ENCODE assay signal across 26 cellular contexts in the genomic region with DNA sequence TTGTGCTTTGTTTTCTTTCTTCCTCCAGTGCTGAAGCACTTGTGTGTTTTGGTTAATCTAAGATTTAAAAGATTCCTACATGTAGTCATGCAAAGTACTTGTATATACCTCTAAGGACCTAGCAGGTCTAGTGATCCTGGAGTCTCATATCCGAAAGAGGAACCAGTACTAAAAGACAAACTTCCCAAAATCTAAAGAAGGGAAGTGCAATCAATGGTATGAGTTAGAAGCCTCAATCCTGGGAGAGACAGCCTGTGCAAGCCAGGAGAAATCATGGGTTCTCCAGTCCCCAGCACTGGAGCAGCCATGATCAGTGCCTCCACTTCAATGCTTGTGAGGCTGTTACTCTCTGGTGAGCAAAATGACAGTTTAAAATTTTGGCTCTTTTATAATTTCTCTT.
DNase-seq lines count a peak whose midpoint lies in the region; ATAC-seq, FAIRE-seq and TF ChIP-seq lines count a peak whose summit lies in the region.
"Had no signal": no experiment of that assay in that cellular context is flagged by ENCODE, and none has a peak within 500 bp of the region (broad histone marks: within the 10 kb centered on the region; RNA-seq: fewer than 3 reads in every experiment).

No MANE protein-coding gene starts in this region.

- peak overlapping the region; percentile 14 for H3K27ac Mint-ChIP-seq in activated naive CD8-positive, alpha-beta T cell treated with anti-CD3 and anti-CD28 coated beads, Interleukin-2, amount 50 U/mL, for 24 hours
- H3K27ac Mint-ChIP-seq in activated naive CD8-positive, alpha-beta T cell treated with anti-CD3 and anti-CD28 coated beads for 36 hours: no peak overlapping the region
- H3K27ac Mint-ChIP-seq: CD4-positive, alpha-beta memory T cell had no signal

- H4K20me1 ChIP-seq in H1 (replicated peaks in 1 of 2; ENCODE audit: control insufficient read depth in 1 of 2, insufficient read depth in 2 of 2, low read length in 2 of 2): no peaks in the 10 kb centered on the region
- H4K20me1 ChIP-seq: BLaER1 treated with 17β-estradiol and CSF1 and Interleukin-3, amounts not matched to agents 10 nM and 100 nM had no signal

- no peaks in the 10 kb centered on the region for H3K27me3 ChIP-seq in H1 (replicated peaks in 1 of 4; ENCODE audit: control insufficient read depth in 3 of 4, extremely low read depth in 1 of 4, insufficient read depth in 3 of 4, low read length in 3 of 4)
- no peaks in the 10 kb centered on the region for H3K27me3 ChIP-seq in upper lobe of right lung
- H3K27me3 ChIP-seq: BLaER1 treated with 17β-estradiol and CSF1 and Interleukin-3, amounts not matched to agents 10 nM and 100 nM had no signal

- intact Hi-C loops in upper lobe of right lung (cut with DNase I): no loop called here

- H3K79me2 ChIP-seq in H1 (ENCODE audit: control insufficient read depth in 1 of 2, insufficient read depth in 2 of 2, low read length in 2 of 2): no peaks in the 10 kb centered on the region

- no peak overlapping the region for H3K56ac ChIP-seq in H1 (replicated peaks; ENCODE audit: insufficient read length, low read depth, low read length)

- ATAC-seq in activated naive CD8-positive, alpha-beta T cell treated with anti-CD3 and anti-CD28 coated beads, Interleukin-2, amount 50 U/mL, for 24 hours: no peak
- ATAC-seq in upper lobe of right lung (peak; percentile 51), HG03108 (IDR thresholded peaks at IDR 0.05; ENCODE audit: unreplicated experiment) (no peak)
- ATAC-seq: SK-N-SH treated with all-trans-retinoic acid at 6 μM for 48 hours, T-cell had no signal

- no peak overlapping the region for H2BK12ac ChIP-seq in H1 (ENCODE audit: low read depth, low read length)

- POLR2A ChIA-PET in H1 (lab: Charles Lee; ENCODE audit: partially characterized antibody): no interaction called here

- H2BK15ac ChIP-seq in H1 (ENCODE audit: low read length): no peak overlapping the region

- TF ChIP-seq RAD21 in H1 (IDR thresholded peaks at IDR 0.05 in 1 of 2, conservative IDR thresholded peaks at IDR 0.05 in 1 of 2; ENCODE audit: low read depth in 2 of 2, low read length in 2 of 2): no peak

- H2AK5ac ChIP-seq in H1 (ENCODE audit: low read depth, low read length): no peak overlapping the region

- H3K9me3 Mint-ChIP-seq in activated naive CD8-positive, alpha-beta T cell treated with anti-CD3 and anti-CD28 coated beads, Interleukin-2, amount 50 U/mL, for 24 hours: no peaks in the 10 kb centered on the region
- H3K9me3 Mint-ChIP-seq in activated naive CD8-positive, alpha-beta T cell treated with anti-CD3 and anti-CD28 coated beads for 36 hours: no peaks in the 10 kb centered on the region
- H3K9me3 Mint-ChIP-seq: CD4-positive, alpha-beta memory T cell; T-cell had no signal

- no peaks in the 10 kb centered on the region for H3K4me1 ChIP-seq in H1 (replicated peaks in 1 of 4; ENCODE audit: control insufficient read depth in 3 of 4, insufficient read depth in 4 of 4, low read length in 3 of 4)
- no peaks in the 10 kb centered on the region for H3K4me1 ChIP-seq in upper lobe of right lung

- CTCF ChIA-PET in H1 (lab: Charles Lee; ENCODE audit: partially characterized antibody): no interaction called here

- H3K23ac ChIP-seq in H1 (ENCODE audit: insufficient read length): no peak overlapping the region

- no peak overlapping the region for H3K27ac ChIP-seq in H1 (ENCODE audit: low read depth, low read length)
- no peak overlapping the region for H3K27ac ChIP-seq in upper lobe of right lung
- H3K27ac ChIP-seq: BLaER1 treated with 17β-estradiol and CSF1 and Interleukin-3, amounts not matched to agents 10 nM and 100 nM had no signal

- no peak overlapping the region for H3K4ac ChIP-seq in H1 (replicated peaks; ENCODE audit: insufficient read length, low read depth, low read length)

- no peak for DNase-seq in activated naive CD8-positive, alpha-beta T cell treated with anti-CD3 and anti-CD28 coated beads, Interleukin-2, amount 50 U/mL, for 24 hours
- DNase-seq in activated naive CD8-positive, alpha-beta T cell treated with anti-CD3 and anti-CD28 coated beads for 36 hours: no peak
- peak; percentile 27 for DNase-seq in NOMO-1 treated with dmso at 0.1 percent for 144 hours (lab: John Stamatoyannopoulos, UW; ENCODE audit: unreplicated experiment)
- DNase-seq in H1 (ENCODE audit: low read depth in 1 of 2, low spot score in 2 of 2): no peak
- DNase-seq in upper lobe of right lung: no peak
- DNase-seq in hippocampal formation (lab: John Stamatoyannopoulos, UW): no peak
- DNase-seq in activated T-cell treated with anti-CD3 and anti-CD28 coated beads, Interleukin-2, amount 50 U/mL, for 1 hour: no peak
- DNase-seq: CD4-positive, alpha-beta memory T cell; COR-L47; DMS53; GOT3; HCEC 1CT; KG1; MM.1S; NCI-H1105; NCI-H1436 treated with DMSO at 0.1 percent for 48 hours; NCI-H1930; NCI-H2107; NCI-H446 treated with DMSO at 0.1 percent for 48 hours; NCI-H526; NCI-H82; NK-92 treated with Interleukin-12 subunit alpha and Interleukin-12 subunit beta, amount 100 ng/mL, for 24 hours; T-cell had no signal

- no peak for TF ChIP-seq EP300 in H1 (IDR thresholded peaks at IDR 0.05; ENCODE audit: borderline replicate concordance in 1 of 2, low read depth in 2 of 2, low read length in 2 of 2)

- WGBS in H1 (ENCODE audit: extremely low coverage in 1 of 2, insufficient coverage in 1 of 2, insufficient read length in 1 of 2, insufficient replicate concordance in 2 of 2, low coverage in 1 of 2, low lambda C conversion rate in 2 of 2, missing lambda C conversion rate in 1 of 2), 2 experiments: 93% methylated on average over 1 of the region's 1 CpG; no CpG with 5 or more reads in 1 of the 2 experiments

- no peak for FAIRE-seq in H1 (lab: Jason Lieb, UNC)

- H3K9me3 ChIP-seq in H1 (ENCODE audit: insufficient read depth in 2 of 2, low read depth in 1 of 2, low read length in 1 of 2) (no peaks in the 10 kb centered on the region), upper lobe of right lung (no peaks in the 10 kb centered on the region)
- H3K9me3 ChIP-seq: BLaER1 treated with 17β-estradiol and CSF1 and Interleukin-3, amounts not matched to agents 10 nM and 100 nM had no signal

- H3K4me3 Mint-ChIP-seq in activated naive CD8-positive, alpha-beta T cell treated with anti-CD3 and anti-CD28 coated beads, Interleukin-2, amount 50 U/mL, for 24 hours: no peak overlapping the region
- no peak overlapping the region for H3K4me3 Mint-ChIP-seq in activated naive CD8-positive, alpha-beta T cell treated with anti-CD3 and anti-CD28 coated beads for 36 hours
- H3K4me3 Mint-ChIP-seq: CD4-positive, alpha-beta memory T cell; T-cell had no signal

- no peak overlapping the region for H4K5ac ChIP-seq in H1 (ENCODE audit: insufficient read length, low read depth, low read length)

- no peak overlapping the region for H3K4me2 ChIP-seq in H1 (ENCODE audit: insufficient read depth in 1 of 2, low read depth in 2 of 2, low read length in 2 of 2)

- no peak overlapping the region for H3K14ac ChIP-seq in H1 (ENCODE audit: insufficient read length)

- H2BK5ac ChIP-seq in H1 (ENCODE audit: low read depth, low read length): no peak overlapping the region

- no peaks in the 10 kb centered on the region for H3K4me1 Mint-ChIP-seq in activated naive CD8-positive, alpha-beta T cell treated with anti-CD3 and anti-CD28 coated beads, Interleukin-2, amount 50 U/mL, for 24 hours
- H3K4me1 Mint-ChIP-seq in activated naive CD8-positive, alpha-beta T cell treated with anti-CD3 and anti-CD28 coated beads for 36 hours: no peaks in the 10 kb centered on the region
- H3K4me1 Mint-ChIP-seq: CD4-positive, alpha-beta memory T cell; T-cell had no signal

- no peak overlapping the region for H4K8ac ChIP-seq in H1 (ENCODE audit: extremely low read depth, insufficient read depth, low read length)

- no peak for TF ChIP-seq CTCF in H1 (IDR thresholded peaks at IDR 0.05; ENCODE audit: control extremely low read depth in 1 of 3, insufficient read depth in 1 of 3, low read depth in 1 of 3, low read length in 3 of 3)
- TF ChIP-seq CTCF in upper lobe of right lung (IDR thresholded peaks at IDR 0.05): no peak

- H3K4me3 ChIP-seq in H1 (ENCODE audit: extremely low read depth in 1 of 4, insufficient read depth in 2 of 4, low read depth in 3 of 4, low read length in 4 of 4) (no peak overlapping the region), upper lobe of right lung (no peak overlapping the region)
- H3K4me3 ChIP-seq: BLaER1 treated with 17β-estradiol and CSF1 and Interleukin-3, amounts not matched to agents 10 nM and 100 nM had no signal

- H2BK120ac ChIP-seq in H1 (replicated peaks; ENCODE audit: low read depth, low read length): no peak overlapping the region

- H3K9ac ChIP-seq in H1 (replicated peaks in 1 of 4; ENCODE audit: extremely low read depth in 1 of 4, low read depth in 3 of 4, low read length in 3 of 4): no peak overlapping the region
- H3K9ac ChIP-seq: BLaER1 treated with 17β-estradiol and CSF1 and Interleukin-3, amounts not matched to agents 10 nM and 100 nM had no signal

- no peaks in the 10 kb centered on the region for H3K27me3 Mint-ChIP-seq in activated naive CD8-positive, alpha-beta T cell treated with anti-CD3 and anti-CD28 coated beads, Interleukin-2, amount 50 U/mL, for 24 hours
- H3K27me3 Mint-ChIP-seq in activated naive CD8-positive, alpha-beta T cell treated with anti-CD3 and anti-CD28 coated beads for 36 hours: no peaks in the 10 kb centered on the region
- H3K27me3 Mint-ChIP-seq: CD4-positive, alpha-beta memory T cell; T-cell had no signal

- H4K91ac ChIP-seq in H1 (replicated peaks; ENCODE audit: insufficient read length, low read length): no peak overlapping the region

- H3K79me1 ChIP-seq in H1 (ENCODE audit: low read depth, low read length): no peaks in the 10 kb centered on the region

- H3K23me2 ChIP-seq in H1 (ENCODE audit: low read depth, low read length): no peaks in the 10 kb centered on the region

- H2AFZ ChIP-seq in H1 (ENCODE audit: low read length): peak overlapping the region; percentile 36; the same call in 1 of the 2 replicates

- no peaks in the 10 kb centered on the region for H3K36me3 ChIP-seq in H1 (ENCODE audit: control insufficient read depth in 2 of 4, insufficient read depth in 4 of 4, low read length in 3 of 4)
- no peaks in the 10 kb centered on the region for H3K36me3 ChIP-seq in upper lobe of right lung
- H3K36me3 ChIP-seq: BLaER1 treated with 17β-estradiol and CSF1 and Interleukin-3, amounts not matched to agents 10 nM and 100 nM had no signal

- no peak for TF ChIP-seq POLR2A in H1 (IDR thresholded peaks at IDR 0.05; ENCODE audit: control extremely low read depth in 1 of 2, low read depth in 2 of 2, low read length in 2 of 2)

- no peaks in the 10 kb centered on the region for H3K36me3 Mint-ChIP-seq in activated naive CD8-positive, alpha-beta T cell treated with anti-CD3 and anti-CD28 coated beads, Interleukin-2, amount 50 U/mL, for 24 hours (ENCODE audit: low read depth)
- H3K36me3 Mint-ChIP-seq in activated naive CD8-positive, alpha-beta T cell treated with anti-CD3 and anti-CD28 coated beads for 36 hours: no peaks in the 10 kb centered on the region
- H3K36me3 Mint-ChIP-seq: CD4-positive, alpha-beta memory T cell; T-cell had no signal

- no peak overlapping the region for H2BK20ac ChIP-seq in H1 (ENCODE audit: low read length)

- H3K18ac ChIP-seq in H1 (ENCODE audit: extremely low read depth, low read length): no peak overlapping the region

TF ChIP-seq in H1, 55 proteins besides CTCF, POLR2A, EP300 and RAD21 (continues in another document):
- no peak for TF ChIP-seq CTBP2 (IDR thresholded peaks at IDR 0.05; ENCODE audit: borderline replicate concordance, insufficient read depth, insufficient read length, low read length)
